Comparison of ENCODE assay signal across 8 cellular contexts in the genomic region with DNA sequence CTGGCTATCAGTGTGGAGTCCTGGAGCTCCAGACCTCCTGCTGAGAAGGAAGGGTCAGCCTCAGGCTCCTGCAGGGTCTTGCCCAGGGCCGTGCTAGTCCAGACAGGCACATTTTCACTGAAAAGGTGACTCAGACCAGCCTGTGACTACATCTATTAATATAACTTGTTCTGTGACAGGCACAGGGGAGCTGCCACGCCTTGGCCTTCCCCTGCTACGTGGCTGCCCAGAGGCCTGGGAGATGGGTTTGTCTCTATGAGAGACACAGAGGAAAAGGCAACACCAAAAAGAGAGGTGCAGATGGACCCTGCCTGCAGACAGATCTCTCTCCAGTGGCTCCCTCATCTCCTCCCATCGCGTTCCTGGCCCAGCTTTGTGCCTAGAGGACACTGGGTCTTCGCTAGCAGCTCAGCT. TPM values are rescaled to one million over a fixed set of nuclear protein-coding genes. Genes with fewer than 3 reads are reported as not detected.
DNase-seq lines count a peak whose midpoint lies in the region; TF ChIP-seq lines count a peak whose summit lies in the region.
"Not testable (repeated sequence)": the region's sequence is repeated elsewhere in the genome, so short reads cannot be mapped to it uniquely, and the experiment has no call there.
"Had no signal": no experiment of that assay in that cellular context is flagged by ENCODE, and none has a peak within 500 bp of the region (broad histone marks: within the 10 kb centered on the region; RNA-seq: fewer than 3 reads in every experiment).

No MANE protein-coding gene starts in this region.

- H2AFZ ChIP-seq in SK-N-SH (ENCODE audit: low read depth); mammary epithelial cell (ENCODE audit: low read depth, low read length); trophoblast cell (ENCODE audit: insufficient read depth, low read length, poor library complexity): not testable (repeated sequence)

- not testable (repeated sequence) for H4K12ac ChIP-seq in trophoblast cell (ENCODE audit: low read depth, low read length)

- H3K4me3 ChIP-seq in MG63; SK-N-SH (ENCODE audit: low read depth in 2 of 2, low read length in 1 of 2); esophagus squamous epithelium; trophoblast cell (ENCODE audit: low read depth, low read length): not testable (repeated sequence)
- peak overlapping the region in 2 of 3 experiments; percentile 36 to 39 for H3K4me3 ChIP-seq in mammary epithelial cell (replicated peaks in 1 of 3; ENCODE audit: insufficient read depth in 1 of 3, low read depth in 2 of 3, low read length in 3 of 3)

- CTCF ChIA-PET in SK-N-SH (lab: Yijun Ruan, JAX); mammary epithelial cell (lab: Charles Lee; ENCODE audit: low non-redundant PET): not testable (repeated sequence)

- not testable (repeated sequence) for H3K79me2 ChIP-seq in SK-N-SH (ENCODE audit: insufficient read depth); trophoblast cell (ENCODE audit: control insufficient read depth, insufficient read depth, low read length, poor library complexity)
- peaks cover 12% of the 10 kb centered on the region for H3K79me2 ChIP-seq in mammary epithelial cell (ENCODE audit: insufficient read depth, low read length)

- peak overlapping the region; percentile 53 for H3K14ac ChIP-seq in trophoblast cell (ENCODE audit: low read length)

- H2BK12ac ChIP-seq in trophoblast cell (ENCODE audit: low read length) = not testable (repeated sequence)

- in situ Hi-C loops in mammary epithelial cell (cut with MboI; ENCODE audit: low sequenced_read_pairs in 2 of 2) = not testable (repeated sequence)

- H3K23ac ChIP-seq in trophoblast cell (ENCODE audit: low read length) = not testable (repeated sequence)

- TF ChIP-seq POLR2A in esophagus squamous epithelium (IDR thresholded peaks at IDR 0.05) = not testable (repeated sequence)

- intact Hi-C loops in mammary epithelial cell (cut with micrococcal nuclease); esophagus squamous epithelium (cut with DNase I): not testable (repeated sequence)

- not testable (repeated sequence) for H3F3A ChIP-seq in SK-N-SH (replicated peaks; ENCODE audit: insufficient read depth)

- H3K79me1 ChIP-seq in trophoblast cell (ENCODE audit: low read length) = not testable (repeated sequence)

- not testable (repeated sequence) for H3K36me3 ChIP-seq in MG63; SK-N-SH (replicated peaks in 1 of 2; ENCODE audit: control insufficient read depth in 1 of 2, insufficient read depth in 2 of 2, low read length in 1 of 2); mammary epithelial cell (ENCODE audit: insufficient read depth, low read length); esophagus squamous epithelium; trophoblast cell (ENCODE audit: control insufficient read depth in 1 of 2, insufficient read depth in 2 of 2, low read length in 2 of 2)

- not testable (repeated sequence) for TF ChIP-seq EP300 in SK-N-SH (IDR thresholded peaks at IDR 0.05; ENCODE audit: borderline replicate concordance in 1 of 2, low read depth in 1 of 2, low read length in 1 of 2)

- not testable (repeated sequence) for TF ChIP-seq RAD21 in SK-N-SH (IDR thresholded peaks at IDR 0.05; ENCODE audit: low read length)

- H3K4me2 ChIP-seq in SK-N-SH; trophoblast cell (ENCODE audit: low read length): not testable (repeated sequence)
- peak overlapping the region; percentile 67 for H3K4me2 ChIP-seq in mammary epithelial cell (ENCODE audit: insufficient read depth, low read depth, low read length)

- H3K18ac ChIP-seq in trophoblast cell (ENCODE audit: low read length) = not testable (repeated sequence)

- not testable (repeated sequence) for H3K9me2 ChIP-seq in SK-N-SH

- H3K9ac ChIP-seq in SK-N-SH = 0 out of 2 replicates have a peak overlapping the region, but pooled peaks have one; percentile 34
- H3K9ac ChIP-seq in mammary epithelial cell (ENCODE audit: insufficient read depth, low read length) = peak overlapping the region; percentile 86
- not testable (repeated sequence) for H3K9ac ChIP-seq in trophoblast cell (ENCODE audit: low read length)

- not testable (repeated sequence) for H2AK5ac ChIP-seq in trophoblast cell (ENCODE audit: low read length)

- peak overlapping the region; percentile 80 for H4K91ac ChIP-seq in trophoblast cell (ENCODE audit: low read depth, low read length)

- dilution Hi-C loops in mammary epithelial cell (cut with HindIII; ENCODE audit: low sequenced_read_pairs) = not testable (repeated sequence)

- not testable (repeated sequence) for H3K27me3 ChIP-seq in MG63; SK-N-SH (ENCODE audit: insufficient read depth); mammary epithelial cell (ENCODE audit: insufficient read depth, low read length); esophagus squamous epithelium; trophoblast cell (ENCODE audit: insufficient read depth, low read length)

- not testable (repeated sequence) for BruUV-seq in mammary epithelial cell (replicated peaks; lab: Mats Ljungman, UMichigan)

- WGBS in SK-N-SH (ENCODE audit: low lambda C conversion rate) = 20% methylated on average over 1 of the region's 6 CpGs
- 34% methylated on average over 4 of the region's 6 CpGs for WGBS in mammary epithelial cell (ENCODE audit: low coverage, missing lambda C conversion rate)
- WGBS in esophagus squamous epithelium, 2 donors = no CpG with 5 or more reads among the region's 6 CpGs
- no CpG with 5 or more reads among the region's 6 CpGs for WGBS in trophoblast cell (ENCODE audit: extremely low coverage, insufficient coverage, insufficient read length)

- H4K8ac ChIP-seq in trophoblast cell (ENCODE audit: low read depth, low read length) = peak overlapping the region; percentile 35

- DNase-seq in EH (ENCODE audit: low read depth) (peak; percentile 13), MG63 (peak; percentile 33), mammary epithelial cell (peak; percentile 82), islet precursor cell (peak; percentile 66), trophoblast cell (peak; percentile 27 to 44)
- not testable (repeated sequence) for DNase-seq in SK-N-SH; esophagus squamous epithelium (lab: John Stamatoyannopoulos, UW)

- H2BK120ac ChIP-seq in trophoblast cell (ENCODE audit: insufficient read depth, low read length, poor library complexity) = peak overlapping the region; percentile 38

- not testable (repeated sequence) for H3K27ac ChIP-seq in SK-N-SH (ENCODE audit: low read depth in 2 of 2, low read length in 1 of 2)
- H3K27ac ChIP-seq in mammary epithelial cell (ENCODE audit: insufficient read depth, low read depth, low read length) (peak overlapping the region; percentile 94), esophagus squamous epithelium (peak overlapping the region in 3 of 4 donors; percentile 63 to 77 (median 66)), trophoblast cell (ENCODE audit: low read depth, low read length) (peak overlapping the region; percentile 55)

- POLR2A ChIA-PET in SK-N-SH (lab: Yijun Ruan, JAX) = not testable (repeated sequence)

- not testable (repeated sequence) for H3K4ac ChIP-seq in trophoblast cell (ENCODE audit: low read depth, low read length)

- TF ChIP-seq CTCF in SK-N-SH (IDR thresholded peaks at IDR 0.05); mammary epithelial cell (conservative IDR thresholded peaks at IDR 0.05 in 1 of 2, IDR thresholded peaks at IDR 0.05 in 1 of 2; ENCODE audit: extremely low read depth in 1 of 2, insufficient read depth in 1 of 2, low read depth in 1 of 2, low read length in 2 of 2); esophagus squamous epithelium (IDR thresholded peaks at IDR 0.05): not testable (repeated sequence)

- H2BK5ac ChIP-seq in trophoblast cell (ENCODE audit: low read depth, low read length, poor library complexity) = peak overlapping the region; percentile 46

- not testable (repeated sequence) for H3K9me3 ChIP-seq in MG63; SK-N-SH; mammary epithelial cell (replicated peaks; ENCODE audit: insufficient read depth, low read length); esophagus squamous epithelium; trophoblast cell (ENCODE audit: insufficient read depth, low read depth, low read length)

- not testable (repeated sequence) for H4K20me1 ChIP-seq in SK-N-SH (ENCODE audit: insufficient read depth); mammary epithelial cell (ENCODE audit: insufficient read depth, low read length)

- not testable (repeated sequence) for H3K4me1 ChIP-seq in SK-N-SH (ENCODE audit: control insufficient read depth in 1 of 2, insufficient read depth in 2 of 2, low read depth in 1 of 2, low read length in 1 of 2); mammary epithelial cell (ENCODE audit: insufficient read depth, low read length); esophagus squamous epithelium; trophoblast cell (ENCODE audit: control insufficient read depth in 1 of 2, insufficient read depth in 2 of 2, low read length in 2 of 2)

RNA-seq across cellular contexts. Expression of a gene that starts 2.1 kb away (rescaled TPM):
- 2.5 TPM in 1 of 2 replicates, not detected in the other for total RNA-seq in MG63 (2014; rRNA removed; shearing (Covaris generic); ENCODE audit: low replicate concordance)
- polyA plus RNA-seq in SK-N-SH (2012; rRNA removed) = 0.15 and 0.41 TPM in 2 replicates
- 0.22 and 0.28 TPM in 2 replicates for polyA plus RNA-seq in SK-N-SH (2012; cell fraction: cytosol; rRNA removed)
- polyA plus RNA-seq in SK-N-SH (2012; cell fraction: nucleus; rRNA removed) = 0.69 and 1.1 TPM in 2 replicates
- 100 to 1,000 TPM; 336 to 415 TPM for total RNA-seq in mammary epithelial cell
- polyA plus RNA-seq in mammary epithelial cell = 571 TPM
- 516 TPM for polyA minus RNA-seq in mammary epithelial cell
- 100 to 1,000 TPM; 101 to 213 (median 180) TPM for total RNA-seq in esophagus squamous epithelium
- 16.3 and 18.5 TPM in 2 replicates for polyA plus RNA-seq in trophoblast cell (2013)

RNA-seq across cellular contexts. Expression of a gene that starts 9.7 kb away (rescaled TPM):
- total RNA-seq in MG63 (2014; rRNA removed; shearing (Covaris generic); ENCODE audit: low replicate concordance) = not detected in 2 replicates
- polyA plus RNA-seq in SK-N-SH (2012; rRNA removed) (not detected in 2 replicates), mammary epithelial cell (1.4 TPM)
- polyA plus RNA-seq in SK-N-SH (2012; cell fraction: cytosol; rRNA removed) = not detected in 2 replicates
- polyA plus RNA-seq in SK-N-SH (2012; cell fraction: nucleus; rRNA removed) = not detected in 2 replicates
- total RNA-seq in mammary epithelial cell (1 to 10 TPM in 1 of 2 donors, not detected in 1; 4.1 TPM), esophagus squamous epithelium (10 to 100 TPM in 2 of 4 donors, not detected in 2; 10.0 to 30.8 TPM)
- not detected for polyA minus RNA-seq in mammary epithelial cell
- 0.37 and 0.74 TPM in 2 replicates for polyA plus RNA-seq in trophoblast cell (2013)
- polyA plus RNA-seq: CD14-positive monocyte had no signal

RNA-seq across cellular contexts. Expression of a gene that starts 41.7 kb away (rescaled TPM):
- total RNA-seq in MG63 (2014; rRNA removed; shearing (Covaris generic); ENCODE audit: low replicate concordance) = 1.7 and 3.8 TPM in 2 replicates
- 9.1 and 9.9 TPM in 2 replicates for polyA plus RNA-seq in SK-N-SH (2012; rRNA removed)
- polyA plus RNA-seq in SK-N-SH (2012; cell fraction: cytosol; rRNA removed) = 1.9 and 2.7 TPM in 2 replicates
- 84.7 and 92.0 TPM in 2 replicates for polyA plus RNA-seq in SK-N-SH (2012; cell fraction: nucleus; rRNA removed)
- 1 to 10 TPM; 1.2 to 8.0 TPM for total RNA-seq in mammary epithelial cell
- 4.9 TPM for polyA plus RNA-seq in mammary epithelial cell
- polyA minus RNA-seq in mammary epithelial cell = 2.9 TPM
- 1 to 10 TPM in 3 of 4 donors, under 1 TPM in 1; 0.94 to 8.8 (median 3.3) TPM for total RNA-seq in esophagus squamous epithelium
- polyA plus RNA-seq in trophoblast cell (2013) = 5.6 and 5.7 TPM in 2 replicates

Comparison
In these comparisons a context has a peak if more than half of its experiments do, and no peak if none do; other contexts are left out.
1. RNA of a gene that starts 2.1 kb away (total RNA-seq): 336 to 415 TPM in mammary epithelial cell and 101 to 213 TPM in esophagus squamous epithelium; 2.5 TPM in MG63; every median in the first group is over 10 times any median in the second.